ENCODE assay signal across 23 cellular contexts in the genomic region with DNA sequence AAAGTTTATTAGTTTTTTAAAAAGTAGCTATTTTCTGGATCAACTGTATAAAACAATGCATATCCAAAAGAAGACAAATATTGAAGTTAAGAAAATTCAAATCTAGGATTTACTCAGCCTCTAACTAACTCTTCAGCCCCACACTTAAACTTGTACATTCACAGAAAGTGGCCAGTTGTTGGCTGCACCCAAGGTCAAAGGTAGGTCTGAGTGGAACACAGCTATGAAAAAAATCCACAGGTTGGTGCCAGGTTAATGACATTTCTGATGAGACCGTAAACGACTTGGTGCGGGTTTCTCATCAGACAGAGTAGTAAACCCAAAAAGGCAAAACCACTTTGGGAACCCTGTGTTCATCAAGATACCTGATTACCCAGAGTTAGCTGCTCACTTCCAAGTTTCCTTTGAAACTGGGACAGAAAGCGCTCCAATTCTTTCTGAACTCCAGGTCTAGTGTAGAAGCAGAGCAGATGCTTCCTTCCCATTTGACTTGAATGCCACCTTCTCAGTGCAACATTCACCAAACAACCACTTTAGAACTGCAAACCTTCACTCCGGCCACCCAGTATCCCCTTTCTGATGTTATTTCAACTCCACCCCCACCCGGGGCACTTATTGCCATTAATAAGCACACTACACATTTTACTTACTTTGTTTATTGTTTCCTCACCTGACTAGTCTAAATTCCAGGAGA.
DNase-seq lines count a peak whose midpoint lies in the region; ATAC-seq and TF ChIP-seq lines count a peak whose summit lies in the region.
"Had no signal": no experiment of that assay in that cellular context is flagged by ENCODE, and none has a peak within 500 bp of the region (broad histone marks: within the 10 kb centered on the region; RNA-seq: fewer than 3 reads in every experiment).

No MANE protein-coding gene starts in this region.

- no peak for TF ChIP-seq RAD21 in IMR-90 (IDR thresholded peaks at IDR 0.05; ENCODE audit: low read length)

- H3K4me1 Mint-ChIP-seq in osteocyte (ENCODE audit: unreplicated experiment) = peaks cover 58% of the 10 kb centered on the region
- H3K4me1 Mint-ChIP-seq: activated CD4-positive, alpha-beta T cell treated with anti-CD3 and anti-CD28 coated beads for 36 hours; activated naive CD4-positive, alpha-beta T cell treated with anti-CD3 and anti-CD28 coated beads, Interleukin-2, amount 50 U/mL, for 24 hours had no signal

- peak overlapping the region; percentile 14; the same call in 1 of the 2 replicates for H4K5ac ChIP-seq in IMR-90 (ENCODE audit: low read depth, low read length)

- no peaks in the 10 kb centered on the region for H4K20me1 ChIP-seq in BLaER1 treated with 17β-estradiol and CSF1 and Interleukin-3, amounts not matched to agents 10 nM and 100 nM
- H4K20me1 ChIP-seq in IMR-90 (ENCODE audit: insufficient read depth, low read length) = no peaks in the 10 kb centered on the region

- no peak for TF ChIP-seq POLR2A in IMR-90 (IDR thresholded peaks at IDR 0.05; ENCODE audit: low read depth, low read length)

- CTCF ChIA-PET in IMR-90 (lab: Yijun Ruan, JAX) = no interaction called here

- H3K14ac ChIP-seq in IMR-90 (replicated peaks; ENCODE audit: low read depth, low read length) = peak overlapping the region; percentile 91

- no peak overlapping the region for H3K9ac ChIP-seq in BLaER1 treated with 17β-estradiol and CSF1 and Interleukin-3, amounts not matched to agents 10 nM and 100 nM
- no peak overlapping the region for H3K9ac ChIP-seq in IMR-90 (ENCODE audit: low read depth, low read length)

- H4K91ac ChIP-seq in IMR-90 (ENCODE audit: insufficient read depth, low read depth, low read length) = peak overlapping the region; percentile 93

- no peaks in the 10 kb centered on the region for H3K27me3 ChIP-seq in BLaER1 treated with 17β-estradiol and CSF1 and Interleukin-3, amounts not matched to agents 10 nM and 100 nM
- no peaks in the 10 kb centered on the region for H3K27me3 ChIP-seq in IMR-90 (ENCODE audit: control insufficient read depth, insufficient read depth, low read length)
- H3K27me3 ChIP-seq: left lung, transverse colon had no signal

- peak overlapping the region; percentile 79; the same call in 1 of the 2 replicates for H3K23ac ChIP-seq in IMR-90 (ENCODE audit: low read depth, low read length)

- POLR2A ChIA-PET in IMR-90 (lab: Charles Lee; ENCODE audit: unreplicated experiment) = no interaction called here

- no peak for ATAC-seq in IMR-90 (ENCODE audit: low read depth)
- ATAC-seq: activated CD4-positive, alpha-beta T cell treated with anti-CD3 and anti-CD28 coated beads for 36 hours; activated T-cell treated with anti-CD3 and anti-CD28 coated beads, Interleukin-2, amount 50 U/mL, for 72 hours; left lung; stimulated activated naive CD8-positive, alpha-beta T cell treated with anti-CD3 and anti-CD28 coated beads, Interleukin-15, Interleukin-2, amounts not matched to agents 100 U/mL and 50 U/mL, for 24 hours had no signal

- H2BK20ac ChIP-seq in IMR-90 (ENCODE audit: low read depth, low read length) = peak overlapping the region; percentile 95

- peak overlapping the region; percentile 44 for H3K18ac ChIP-seq in IMR-90 (ENCODE audit: low read depth, low read length)

- H2AK9ac ChIP-seq in IMR-90 (replicated peaks; ENCODE audit: low read depth, low read length, poor library complexity) = no peak overlapping the region

- no peak overlapping the region for H2AFZ ChIP-seq in IMR-90 (replicated peaks; ENCODE audit: low read length, poor library complexity)

- peak overlapping the region; percentile 92 for H3K4ac ChIP-seq in IMR-90 (ENCODE audit: low read depth, low read length)

- TF ChIP-seq CTCF in IMR-90 (conservative IDR thresholded peaks at IDR 0.05; ENCODE audit: low read depth, low read length) (no peak), osteocyte (IDR thresholded peaks at IDR 0.05) (no peak)

- no peak for DNase-seq in IMR-90
- no peak for DNase-seq in epithelial cell of prostate (ENCODE audit: low read depth, low spot score)
- no peak for DNase-seq in osteocyte (ENCODE audit: extremely low spot score, unreplicated experiment)
- no peak for DNase-seq in DMS153 (lab: John Stamatoyannopoulos, UW)
- no peak for DNase-seq in occipital lobe (lab: John Stamatoyannopoulos, UW)
- DNase-seq in globus pallidus (ENCODE audit: low spot score) = no peak
- DNase-seq: activated CD4-positive, alpha-beta T cell treated with anti-CD3 and anti-CD28 coated beads for 36 hours; activated T-cell treated with anti-CD3 and anti-CD28 coated beads, Interleukin-2, amount 50 U/mL, for 72 hours; aorta; cerebellar nuclear complex; effector memory CD4-positive, alpha-beta T cell; EL; glutamatergic neuron; left lung; NCI-H1694; posterior cingulate gyrus; SHP77 treated with DMSO at 0.1 percent for 48 hours; stimulated activated CD4-positive, alpha-beta T cell treated with anti-CD3 and anti-CD28 coated beads, Interleukin-2, amount 100 ng/mL, for 48 hours; stimulated activated naive CD8-positive, alpha-beta T cell treated with anti-CD3 and anti-CD28 coated beads, Interleukin-15, Interleukin-2, amounts not matched to agents 100 U/mL and 50 U/mL, for 24 hours; transverse colon had no signal

- no TSS peak for BruUV-seq in IMR-90 (replicated peaks; lab: Mats Ljungman, UMichigan)

- intact Hi-C loops in IMR-90 (cut with micrococcal nuclease) = loop anchor here (2.0 kb wide), 1 partner anchor 43 kb away; no protein-coding TSS in a partner anchor

- H3K4me3 Mint-ChIP-seq in osteocyte (ENCODE audit: unreplicated experiment) = no peak overlapping the region
- H3K4me3 Mint-ChIP-seq: activated CD4-positive, alpha-beta T cell treated with anti-CD3 and anti-CD28 coated beads for 36 hours; activated naive CD4-positive, alpha-beta T cell treated with anti-CD3 and anti-CD28 coated beads, Interleukin-2, amount 50 U/mL, for 24 hours; activated T-cell treated with anti-CD3 and anti-CD28 coated beads, Interleukin-2, amount 50 U/mL, for 72 hours had no signal

- H3K9me1 ChIP-seq in IMR-90 (ENCODE audit: insufficient read depth, low read length) = peaks cover 14% of the 10 kb centered on the region

- peak overlapping the region; percentile 95 for H2BK120ac ChIP-seq in IMR-90 (ENCODE audit: low read depth, low read length)

- peak overlapping the region in 7 of 11 experiments; percentile 48 to 77 (median 68); a peak in 11 of 22 replicates for H3K4me2 ChIP-seq in BLaER1 treated with 17β-estradiol and CSF1 and Interleukin-3, amounts not matched to agents 10 nM and 100 nM
- no peak overlapping the region for H3K4me2 ChIP-seq in IMR-90 (ENCODE audit: low read depth, low read length)

- H3K56ac ChIP-seq in IMR-90 (ENCODE audit: extremely low read depth, insufficient read depth, low read length) = peak overlapping the region; percentile 3; the same call in 1 of the 2 replicates

- peaks cover 14 to 42% (median 21%) of the 10 kb centered on the region in 10 experiments for H3K4me1 ChIP-seq in BLaER1 treated with 17β-estradiol and CSF1 and Interleukin-3, amounts not matched to agents 10 nM and 100 nM
- H3K4me1 ChIP-seq in IMR-90 (ENCODE audit: control insufficient read depth, insufficient read depth, low read length) = peaks cover 9% of the 10 kb centered on the region

- H2BK15ac ChIP-seq in IMR-90 (ENCODE audit: low read depth, low read length) = peak overlapping the region; percentile 87

- no peaks in the 10 kb centered on the region for H3K36me3 Mint-ChIP-seq in osteocyte (ENCODE audit: unreplicated experiment)
- H3K36me3 Mint-ChIP-seq: activated naive CD4-positive, alpha-beta T cell treated with anti-CD3 and anti-CD28 coated beads, Interleukin-2, amount 50 U/mL, for 24 hours had no signal

- peak overlapping the region in 4 of 11 experiments; percentile 3 to 57 (median 41); a peak in 5 of 22 replicates for H3K27ac ChIP-seq in BLaER1 treated with 17β-estradiol and CSF1 and Interleukin-3, amounts not matched to agents 10 nM and 100 nM
- H3K27ac ChIP-seq in IMR-90 (ENCODE audit: insufficient read depth, low read length) (peak overlapping the region; percentile 34), epithelial cell of prostate (peak overlapping the region; percentile 84)
- H3K27ac ChIP-seq: transverse colon had no signal

- dilution Hi-C loops in IMR-90 (cut with HindIII; ENCODE audit: low sequenced_read_pairs, unreplicated experiment) = no loop called here

- in situ Hi-C loops in IMR-90 (cut with MboI; ENCODE audit: low sequenced_read_pairs) = no loop called here

- H3K36me3 ChIP-seq in BLaER1 treated with 17β-estradiol and CSF1 and Interleukin-3, amounts not matched to agents 10 nM and 100 nM = no peaks in the 10 kb centered on the region
- H3K36me3 ChIP-seq in IMR-90 (ENCODE audit: control insufficient read depth, insufficient read depth, low read length) = no peaks in the 10 kb centered on the region
- H3K36me3 ChIP-seq: left lung, transverse colon had no signal

- peaks cover 0 to 12% of the 10 kb centered on the region in 2 experiments; a peak in 1 of 4 replicates for H3K79me1 ChIP-seq in IMR-90 (ENCODE audit: low read depth in 1 of 2, low read length in 2 of 2)

- H3K9me3 ChIP-seq in BLaER1 treated with 17β-estradiol and CSF1 and Interleukin-3, amounts not matched to agents 10 nM and 100 nM (replicated peaks in 1 of 11) = peaks cover 0 to 23% (median 0%) of the 10 kb centered on the region in 11 experiments; a peak in 4 of 22 replicates
- no peaks in the 10 kb centered on the region for H3K9me3 ChIP-seq in IMR-90 (ENCODE audit: control insufficient read depth, insufficient read depth, low read length)
- H3K9me3 ChIP-seq: left lung, transverse colon had no signal

- 100% methylated on average over 5 of the region's 6 CpGs; no CpG with 5 or more reads in 1 of the 2 experiments for WGBS in IMR-90 (ENCODE audit: extremely low coverage in 2 of 2, insufficient read length in 1 of 2), 2 experiments

- peak overlapping the region; percentile 97 for H2BK5ac ChIP-seq in IMR-90 (ENCODE audit: low read depth, low read length, poor library complexity, severe bottlenecking)

- H3K4me3 ChIP-seq in BLaER1 treated with 17β-estradiol and CSF1 and Interleukin-3, amounts not matched to agents 10 nM and 100 nM = no peak overlapping the region
- no peak overlapping the region for H3K4me3 ChIP-seq in IMR-90 (ENCODE audit: insufficient read depth, low read depth, low read length)
- H3K4me3 ChIP-seq: left lung, skin epidermis, transverse colon had no signal

- peak overlapping the region; percentile 92 for H2AK5ac ChIP-seq in IMR-90 (ENCODE audit: low read depth, low read length)

- H3K27me3 Mint-ChIP-seq in osteocyte (ENCODE audit: unreplicated experiment) = no peaks in the 10 kb centered on the region

- H4K8ac ChIP-seq in IMR-90 (ENCODE audit: low read depth in 2 of 2, low read length in 2 of 2) = peak overlapping the region; percentile 58 to 88

- peak overlapping the region; percentile 83 for H3K27ac Mint-ChIP-seq in osteocyte (ENCODE audit: unreplicated experiment)
- H3K27ac Mint-ChIP-seq: activated CD4-positive, alpha-beta T cell treated with anti-CD3 and anti-CD28 coated beads for 36 hours; activated naive CD4-positive, alpha-beta T cell treated with anti-CD3 and anti-CD28 coated beads, Interleukin-2, amount 50 U/mL, for 24 hours; activated T-cell treated with anti-CD3 and anti-CD28 coated beads, Interleukin-2, amount 50 U/mL, for 72 hours had no signal

- no peaks in the 10 kb centered on the region for H3K9me3 Mint-ChIP-seq in osteocyte (ENCODE audit: unreplicated experiment)
- H3K9me3 Mint-ChIP-seq: activated naive CD4-positive, alpha-beta T cell treated with anti-CD3 and anti-CD28 coated beads, Interleukin-2, amount 50 U/mL, for 24 hours; activated T-cell treated with anti-CD3 and anti-CD28 coated beads, Interleukin-2, amount 50 U/mL, for 72 hours had no signal
